1 cellular context compared by ENCODE assay signal in genomic region chrX:120486786-120487185, GRCh38.
A peak's percentile ranks its signal among the peaks of the same experiment; 100 is the strongest.
TF ChIP-seq lines count a peak whose summit lies in the region.

No MANE protein-coding gene starts in this region.

TF ChIP-seq in HepG2, 621 proteins besides CTCF, POLR2A, EP300 and RAD21 (continued from another document and continues in another):
- 0 out of 2 replicates have a peak, but pooled peaks have one; percentile 42 for TF ChIP-seq RERE (CRISPR knock-in tag; IDR thresholded peaks at IDR 0.05; ENCODE audit: low read depth)
- no peak for TF ChIP-seq FOXJ3 (CRISPR knock-in tag; IDR thresholded peaks at IDR 0.05; ENCODE audit: borderline replicate concordance)
- no peak for TF ChIP-seq ZSCAN22 (CRISPR knock-in tag; IDR thresholded peaks at IDR 0.05)
- TF ChIP-seq DBP (CRISPR knock-in tag; IDR thresholded peaks at IDR 0.05; ENCODE audit: not compliant biosample characterization) = no peak
- peak; percentile 78; the same call in 1 of the 2 replicates for TF ChIP-seq PAXIP1 (CRISPR knock-in tag; conservative IDR thresholded peaks at IDR 0.05)
- no peak for TF ChIP-seq ZNF510 (CRISPR knock-in tag; IDR thresholded peaks at IDR 0.05; ENCODE audit: low read depth)
- no peak for TF ChIP-seq SRSF4 (IDR thresholded peaks at IDR 0.05; ENCODE audit: low read depth, low read length, poor library complexity, severe bottlenecking)
- TF ChIP-seq ZMYM4 (CRISPR knock-in tag; IDR thresholded peaks at IDR 0.05) = no peak
- TF ChIP-seq ERF (CRISPR knock-in tag; IDR thresholded peaks at IDR 0.05) = no peak
- TF ChIP-seq BRF2 (CRISPR knock-in tag; IDR thresholded peaks at IDR 0.05) = no peak
- no peak for TF ChIP-seq ZNF891 (CRISPR knock-in tag; IDR thresholded peaks at IDR 0.05)
- TF ChIP-seq ZBTB20 (CRISPR knock-in tag; IDR thresholded peaks at IDR 0.05; ENCODE audit: borderline replicate concordance, low read depth) = no peak
- TF ChIP-seq ZHX1 (CRISPR knock-in tag; IDR thresholded peaks at IDR 0.05; ENCODE audit: low read depth) = no peak
- TF ChIP-seq ETV5 (CRISPR knock-in tag; IDR thresholded peaks at IDR 0.05; ENCODE audit: borderline replicate concordance) = peak; percentile 68; the same call in 1 of the 2 replicates
- no peak for TF ChIP-seq ZNF367 (CRISPR knock-in tag; IDR thresholded peaks at IDR 0.05; ENCODE audit: borderline replicate concordance)
- TF ChIP-seq ZNF784 (CRISPR knock-in tag; IDR thresholded peaks at IDR 0.05; ENCODE audit: borderline replicate concordance) = no peak
- TF ChIP-seq TBX3 (IDR thresholded peaks at IDR 0.05; ENCODE audit: borderline replicate concordance) = no peak
- TF ChIP-seq ZBTB33 (CRISPR knock-in tag; IDR thresholded peaks at IDR 0.05) = no peak
- no peak for TF ChIP-seq TRIM22 (IDR thresholded peaks at IDR 0.05)
- no peak for TF ChIP-seq ZSCAN5A (CRISPR knock-in tag; IDR thresholded peaks at IDR 0.05; ENCODE audit: borderline replicate concordance)
- TF ChIP-seq YEATS2 (CRISPR knock-in tag; IDR thresholded peaks at IDR 0.05; ENCODE audit: borderline replicate concordance) = no peak
- TF ChIP-seq XBP1 (CRISPR knock-in tag; IDR thresholded peaks at IDR 0.05) = no peak
- no peak for TF ChIP-seq BRD4 (CRISPR knock-in tag; IDR thresholded peaks at IDR 0.05)
- TF ChIP-seq CCAR2 (optimal IDR thresholded peaks at IDR 0.05; ENCODE audit: low read depth, low read length) = no peak
- TF ChIP-seq CBFB (CRISPR knock-in tag; IDR thresholded peaks at IDR 0.05) = no peak
- TF ChIP-seq HNF1A (IDR thresholded peaks at IDR 0.05; ENCODE audit: low read depth) = peak; percentile 67
- 0 out of 2 replicates have a peak, but pooled peaks have one; percentile 73 for TF ChIP-seq HNF1A (CRISPR knock-in tag; IDR thresholded peaks at IDR 0.05; ENCODE audit: borderline replicate concordance)
- no peak for TF ChIP-seq WIZ (CRISPR knock-in tag; IDR thresholded peaks at IDR 0.05)
- no peak for TF ChIP-seq HIVEP1 (CRISPR knock-in tag; IDR thresholded peaks at IDR 0.05)
